In genomic region chr4:25377572-25377882, GRCh38 we compare ENCODE assay signal across 8 cellular contexts. TPM values are rescaled to one million over a fixed set of nuclear protein-coding genes. Genes with fewer than 3 reads are reported as not detected.
DNase-seq lines count a peak whose midpoint lies in the region; ATAC-seq and TF ChIP-seq lines count a peak whose summit lies in the region.

No MANE protein-coding gene starts in this region.

- H3K4me1 ChIP-seq in iPS-15b (ENCODE audit: control insufficient read depth, insufficient read depth, low read length) (peaks cover 7% of the 10 kb centered on the region), thoracic aorta (ENCODE audit: control insufficient read depth in 1 of 2, low read depth in 2 of 2) (peaks cover 4 to 25% of the 10 kb centered on the region in 2 donors)

- H3K9ac ChIP-seq in iPS-15b (ENCODE audit: low read depth, low read length): peak overlapping the region; percentile 90

- TF ChIP-seq CTCF in GM12865 (IDR thresholded peaks at IDR 0.05; ENCODE audit: insufficient read depth, low read depth, low read length, missing control alignments): no peak
- no peak for TF ChIP-seq CTCF in WERI-Rb-1 (IDR thresholded peaks at IDR 0.05; ENCODE audit: low read depth, low read length)
- TF ChIP-seq CTCF in thoracic aorta (IDR thresholded peaks at IDR 0.05): no peak

- peak overlapping the region; percentile 98 for H3K4me3 ChIP-seq in GM12865 (ENCODE audit: low read depth, low read length)
- peak overlapping the region; percentile 89 for H3K4me3 ChIP-seq in WERI-Rb-1 (ENCODE audit: low read depth, low read length)
- H3K4me3 ChIP-seq in iPS-15b (ENCODE audit: low read depth, low read length): peak overlapping the region; percentile 90
- peak overlapping the region; percentile 98 for H3K4me3 ChIP-seq in thoracic aorta

- H3K27me3 ChIP-seq in WERI-Rb-1 (ENCODE audit: insufficient read depth, low read depth, severe bottlenecking) (no peaks in the 10 kb centered on the region), iPS-15b (ENCODE audit: control insufficient read depth, insufficient read depth, low read length) (no peaks in the 10 kb centered on the region), thoracic aorta (replicated peaks; ENCODE audit: insufficient read depth) (no peaks in the 10 kb centered on the region)

- no peaks in the 10 kb centered on the region for H3K9me3 ChIP-seq in WERI-Rb-1 (ENCODE audit: severe bottlenecking)
- no peaks in the 10 kb centered on the region for H3K9me3 ChIP-seq in iPS-15b (ENCODE audit: control insufficient read depth, insufficient read depth, low read length)
- no peaks in the 10 kb centered on the region for H3K9me3 ChIP-seq in thoracic aorta

- H3K27ac ChIP-seq in WERI-Rb-1: peak overlapping the region; percentile 85
- H3K27ac ChIP-seq in thoracic aorta: peak overlapping the region; percentile 69 to 70

- DNase-seq in GM12865 (ENCODE audit: low read depth): peak; percentile 16
- DNase-seq in WERI-Rb-1: no peak
- no peak for DNase-seq in thoracic aorta (ENCODE audit: low spot score)
- DNase-seq in NCI-H1105 treated with DMSO at 0.1 percent for 48 hours (lab: John Stamatoyannopoulos, UW): no peak
- no peak for DNase-seq in NCI-H1417 treated with DMSO at 0.1 percent for 48 hours (lab: John Stamatoyannopoulos, UW)
- DNase-seq in activated CD4-positive, alpha-beta T cell treated with anti-CD3 and anti-CD28 coated beads, Interleukin-2, amount 50 U/mL, for 48 hours: no peak

- H3K36me3 ChIP-seq in WERI-Rb-1 (peaks cover 8% of the 10 kb centered on the region), iPS-15b (ENCODE audit: control insufficient read depth, insufficient read depth, low read length) (no peaks in the 10 kb centered on the region), thoracic aorta (peaks cover 5% of the 10 kb centered on the region)

- ATAC-seq in HG02759 (IDR thresholded peaks at IDR 0.05; ENCODE audit: unreplicated experiment) (peak; percentile 3), thoracic aorta (ENCODE audit: insufficient number of reproducible peaks, low FRiP score, low read depth) (no peak)

RNA-seq across cellular contexts. Expression of gene ANAPC4, which starts 0.5 kb away (rescaled TPM):
- total RNA-seq in thoracic aorta: 10 to 100 TPM; 41.0 to 41.1 TPM
